ENCODE assay signal across 1 cellular context in the genomic region with DNA sequence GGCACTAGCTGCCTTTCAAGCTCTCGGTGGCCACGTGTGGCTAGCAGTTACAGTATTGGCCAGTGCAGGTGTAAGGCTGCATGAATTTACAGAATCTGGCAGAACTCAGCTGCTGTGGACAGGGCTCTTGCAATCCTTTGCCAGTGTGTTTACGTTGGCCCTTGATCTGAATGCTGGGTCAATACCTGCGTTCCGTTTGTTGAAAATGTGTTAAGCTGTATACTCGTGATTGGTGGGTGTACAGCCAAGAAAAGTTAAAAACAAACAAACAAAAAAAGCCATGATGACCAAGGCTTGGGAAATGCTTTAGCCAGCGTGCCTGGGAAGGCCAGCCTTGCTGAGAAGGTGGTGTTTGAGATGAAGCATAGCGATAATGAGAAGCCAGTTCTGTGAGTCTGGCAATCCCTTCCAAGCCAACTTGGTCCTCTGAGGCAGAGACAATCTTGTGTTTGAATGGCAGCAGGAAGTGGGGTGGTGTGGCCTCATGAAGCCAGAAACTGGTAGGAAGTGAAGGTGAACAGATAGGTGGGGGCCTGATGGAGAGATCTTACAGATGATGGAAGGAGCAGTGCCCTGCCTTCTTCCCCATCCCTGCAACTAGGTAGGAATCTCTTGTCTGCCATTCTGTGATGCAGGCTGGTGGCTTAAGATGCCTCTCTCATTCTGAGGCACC.
TF ChIP-seq lines count a peak whose summit lies in the region.

No MANE protein-coding gene starts in this region.

TF ChIP-seq in IMR-90, 13 proteins besides CTCF, POLR2A, EP300 and RAD21:
- TF ChIP-seq CHD1 (IDR thresholded peaks at IDR 0.05; ENCODE audit: low read depth, low read length), result no peak
- no peak for TF ChIP-seq MXI1 (IDR thresholded peaks at IDR 0.05; ENCODE audit: borderline replicate concordance, low read depth, low read length)
- TF ChIP-seq NFE2L2 (IDR thresholded peaks at IDR 0.05; ENCODE audit: low read depth, low read length), result no peak
- TF ChIP-seq RFX5 (IDR thresholded peaks at IDR 0.05; ENCODE audit: low read depth, low read length), result no peak
- no peak for TF ChIP-seq SMC3 (IDR thresholded peaks at IDR 0.05; ENCODE audit: low read depth, low read length)
- TF ChIP-seq BHLHE40 (IDR thresholded peaks at IDR 0.05; ENCODE audit: low read depth, low read length), result no peak
- TF ChIP-seq FOS (IDR thresholded peaks at IDR 0.05; ENCODE audit: low read depth, low read length), result no peak
- no peak for TF ChIP-seq MAZ (IDR thresholded peaks at IDR 0.05; ENCODE audit: borderline replicate concordance, low read depth, low read length)
- TF ChIP-seq, protein P1, sequence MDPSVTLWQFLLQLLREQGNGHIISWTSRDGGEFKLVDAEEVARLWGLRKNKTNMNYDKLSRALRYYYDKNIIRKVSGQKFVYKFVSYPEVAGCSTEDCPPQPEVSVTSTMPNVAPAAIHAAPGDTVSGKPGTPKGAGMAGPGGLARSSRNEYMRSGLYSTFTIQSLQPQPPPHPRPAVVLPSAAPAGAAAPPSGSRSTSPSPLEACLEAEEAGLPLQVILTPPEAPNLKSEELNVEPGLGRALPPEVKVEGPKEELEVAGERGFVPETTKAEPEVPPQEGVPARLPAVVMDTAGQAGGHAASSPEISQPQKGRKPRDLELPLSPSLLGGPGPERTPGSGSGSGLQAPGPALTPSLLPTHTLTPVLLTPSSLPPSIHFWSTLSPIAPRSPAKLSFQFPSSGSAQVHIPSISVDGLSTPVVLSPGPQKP (IDR thresholded peaks at IDR 0.05; ENCODE audit: borderline replicate concordance, low read depth, low read length), result no peak
- TF ChIP-seq CEBPB (IDR thresholded peaks at IDR 0.05; ENCODE audit: low read depth, low read length), result no peak
- TF ChIP-seq, protein P2, sequence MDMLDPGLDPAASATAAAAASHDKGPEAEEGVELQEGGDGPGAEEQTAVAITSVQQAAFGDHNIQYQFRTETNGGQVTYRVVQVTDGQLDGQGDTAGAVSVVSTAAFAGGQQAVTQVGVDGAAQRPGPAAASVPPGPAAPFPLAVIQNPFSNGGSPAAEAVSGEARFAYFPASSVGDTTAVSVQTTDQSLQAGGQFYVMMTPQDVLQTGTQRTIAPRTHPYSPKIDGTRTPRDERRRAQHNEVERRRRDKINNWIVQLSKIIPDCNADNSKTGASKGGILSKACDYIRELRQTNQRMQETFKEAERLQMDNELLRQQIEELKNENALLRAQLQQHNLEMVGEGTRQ (IDR thresholded peaks at IDR 0.05; ENCODE audit: low read depth, low read length), result no peak
- no peak for TF ChIP-seq RCOR1 (IDR thresholded peaks at IDR 0.05; ENCODE audit: insufficient replicate concordance, low read length)
- TF ChIP-seq MAFK (IDR thresholded peaks at IDR 0.05; ENCODE audit: low read depth, low read length), result no peak
